Comparison of ENCODE assay signal across 10 cellular contexts in genomic region chr3:182212479-182213076, GRCh38.
DNase-seq lines count a peak whose midpoint lies in the region; ATAC-seq and TF ChIP-seq lines count a peak whose summit lies in the region.
"Had no signal": no experiment of that assay in that cellular context is flagged by ENCODE, and none has a peak within 500 bp of the region (broad histone marks: within the 10 kb centered on the region; RNA-seq: fewer than 3 reads in every experiment).

No MANE protein-coding gene starts in this region.

- H3K79me2 ChIP-seq in HCT116 (ENCODE audit: insufficient read depth, low read length): no peaks in the 10 kb centered on the region
- H3K79me2 ChIP-seq: parathyroid adenoma had no signal

- RAD21 ChIA-PET in HCT116 (lab: Charles Lee; ENCODE audit: low non-redundant PET in 1 of 2, low total read pairs in 2 of 2, uncharacterized antibody in 2 of 2, unreplicated experiment in 2 of 2): interaction anchor here in 1 of 2 experiments (1.0 kb wide), 1 partner anchor 264 kb away, joined by 3 read pairs; no protein-coding TSS in a partner anchor

- H3K4me1 Mint-ChIP-seq in naive thymus-derived CD8-positive, alpha-beta T cell: no peaks in the 10 kb centered on the region

- POLR2A ChIA-PET in HCT116 (lab: Charles Lee): interaction anchor here (1.1 kb wide), 1 partner anchor 18 kb away, joined by 3 read pairs; no protein-coding TSS in a partner anchor
- POLR2A ChIA-PET in naive thymus-derived CD8-positive, alpha-beta T cell (lab: Charles Lee): no interaction called here

- peaks cover 19 to 23% of the 10 kb centered on the region in 2 experiments for H3K4me1 ChIP-seq in HCT116 (ENCODE audit: control insufficient read depth in 1 of 2, insufficient read depth in 2 of 2, low read length in 2 of 2)
- H3K4me1 ChIP-seq: parathyroid adenoma had no signal

- H3K27me3 Mint-ChIP-seq in naive thymus-derived CD8-positive, alpha-beta T cell: peaks cover 0 to 9% (median 0%) of the 10 kb centered on the region in 5 donors

- H3K36me3 Mint-ChIP-seq in naive thymus-derived CD8-positive, alpha-beta T cell: no peaks in the 10 kb centered on the region

- no peaks in the 10 kb centered on the region for H3K27me3 ChIP-seq in HCT116 (ENCODE audit: insufficient read depth, low read length)

- H3K9me3 ChIP-seq in HCT116 (ENCODE audit: control insufficient read depth in 1 of 2, insufficient read depth in 1 of 2, low read depth in 1 of 2, low read length in 2 of 2): no peaks in the 10 kb centered on the region

- ATAC-seq in HCT116 (peak; percentile 94), omental fat pad (ENCODE audit: low FRiP score) (peak; percentile 66), HG03039 (IDR thresholded peaks at IDR 0.05; ENCODE audit: unreplicated experiment) (no peak)
- ATAC-seq in naive thymus-derived CD8-positive, alpha-beta T cell: no peak

- intact Hi-C loops in HCT116 (cut with micrococcal nuclease): no loop called here

- H3K4me2 ChIP-seq in HCT116 (ENCODE audit: low read length): peak overlapping the region; percentile 58

- no TSS peak for BruUV-seq in HCT116 (replicated peaks; lab: Mats Ljungman, UMichigan)

- H3K36me3 ChIP-seq in HCT116 (ENCODE audit: control insufficient read depth in 1 of 2, insufficient read depth in 2 of 2, low read length in 2 of 2): no peaks in the 10 kb centered on the region

- TF ChIP-seq CTCF in HCT116 (IDR thresholded peaks at IDR 0.05 in 2 of 3, conservative IDR thresholded peaks at IDR 0.05 in 1 of 3; ENCODE audit: borderline replicate concordance in 1 of 3, insufficient read depth in 1 of 3, low read depth in 2 of 3, low read length in 2 of 3) (no peak), omental fat pad (IDR thresholded peaks at IDR 0.05) (no peak)

- no peaks in the 10 kb centered on the region for H3K9me2 ChIP-seq in HCT116 (ENCODE audit: insufficient read depth)

- peaks cover 0 to 2% (median 0%) of the 10 kb centered on the region in 9 donors for H3K9me3 Mint-ChIP-seq in naive thymus-derived CD8-positive, alpha-beta T cell

- H4K20me1 ChIP-seq in HCT116 (ENCODE audit: insufficient read depth): no peaks in the 10 kb centered on the region

- H3K4me3 Mint-ChIP-seq in naive thymus-derived CD8-positive, alpha-beta T cell: no peak overlapping the region

- no peak overlapping the region for H3K9ac ChIP-seq in HCT116 (ENCODE audit: low read length)
- H3K9ac ChIP-seq: parathyroid adenoma had no signal

- peak overlapping the region in 1 of 10 donors; percentile 20 for H3K27ac Mint-ChIP-seq in naive thymus-derived CD8-positive, alpha-beta T cell

- TF ChIP-seq POLR2A in HCT116 (IDR thresholded peaks at IDR 0.05; ENCODE audit: borderline replicate concordance, extremely low read depth, insufficient read depth, insufficient read length): no peak

- CTCF ChIA-PET in HCT116 (lab: Charles Lee): interaction anchor here (1.0 kb wide), 1 partner anchor 511 kb away, joined by 5 read pairs; no protein-coding TSS in a partner anchor

- peak; percentile 98 for DNase-seq in HCT116 (ENCODE audit: low read depth, low spot score)
- DNase-seq in NCI-H446 treated with DMSO at 0.1 percent for 48 hours (lab: John Stamatoyannopoulos, UW): peak; percentile 97
- DNase-seq in dermis blood vessel endothelial cell: peak; percentile 4
- no peak for DNase-seq in omental fat pad (ENCODE audit: low spot score)
- DNase-seq in UCSD-AML1 (lab: John Stamatoyannopoulos, UW; ENCODE audit: unreplicated experiment): no peak
- DNase-seq in naive thymus-derived CD8-positive, alpha-beta T cell: no peak
- DNase-seq in NOMO-1 (lab: John Stamatoyannopoulos, UW; ENCODE audit: unreplicated experiment in 2 of 2): no peak
- DNase-seq: MV-4-11 had no signal

- H3K4me3 ChIP-seq in HCT116 (replicated peaks in 1 of 2; ENCODE audit: low read depth in 1 of 2, low read length in 2 of 2): no peak overlapping the region

- peak overlapping the region; percentile 9; the same call in 1 of the 2 replicates for H3K27ac ChIP-seq in HCT116 (ENCODE audit: low read depth, low read length)
- H3K27ac ChIP-seq: parathyroid adenoma had no signal

- TF ChIP-seq RAD21 in HCT116 (IDR thresholded peaks at IDR 0.05; ENCODE audit: low read depth): peak; percentile 40; the same call in 1 of the 2 replicates

- H2AFZ ChIP-seq in HCT116 (ENCODE audit: low read depth, low read length, poor library complexity, severe bottlenecking): peak overlapping the region; percentile 4
- H2AFZ ChIP-seq: parathyroid adenoma had no signal

TF ChIP-seq in HCT116, 20 proteins besides CTCF, POLR2A, EP300 and RAD21:
- TF ChIP-seq CBX3 (IDR thresholded peaks at IDR 0.05; ENCODE audit: low read depth) (peak; percentile 89), ELF1 (IDR thresholded peaks at IDR 0.05; ENCODE audit: borderline replicate concordance, low read depth) (no peak), ZNF274 (IDR thresholded peaks at IDR 0.05; ENCODE audit: low read depth, low read length) (no peak), EZH2phosphoT487 (IDR thresholded peaks at IDR 0.05; ENCODE audit: borderline replicate concordance) (no peak), EZH2 (IDR thresholded peaks at IDR 0.05) (no peak), EGR1 (IDR thresholded peaks at IDR 0.05; ENCODE audit: low read depth) (0 out of 2 replicates have a peak, but pooled peaks have one; percentile 37), JUND (IDR thresholded peaks at IDR 0.05) (peak; percentile 99), CEBPB (IDR thresholded peaks at IDR 0.05; ENCODE audit: low read depth) (peak; percentile 99), TCF7L2 (IDR thresholded peaks at IDR 0.05; ENCODE audit: borderline replicate concordance, extremely low read depth, insufficient read depth, insufficient read length) (peak; percentile 92), ZFX (IDR thresholded peaks at IDR 0.05) (no peak), REST (IDR thresholded peaks at IDR 0.05; ENCODE audit: low read depth) (no peak), YY1 (IDR thresholded peaks at IDR 0.05; ENCODE audit: extremely low read depth, insufficient replicate concordance, low read depth, low read length) (peak; percentile 63), ATF3 (IDR thresholded peaks at IDR 0.05) (peak; percentile 51; the same call in 1 of the 2 replicates), SIN3A (IDR thresholded peaks at IDR 0.05; ENCODE audit: low read depth) (peak; percentile 83), POLR2AphosphoS5 (IDR thresholded peaks at IDR 0.05; ENCODE audit: low read depth, low read length) (peak; percentile 74), SP1 (IDR thresholded peaks at IDR 0.05; ENCODE audit: low read depth) (peak; percentile 96), FOSL1 (IDR thresholded peaks at IDR 0.05; ENCODE audit: low read depth) (peak; percentile 100), SRF (IDR thresholded peaks at IDR 0.05; ENCODE audit: low read depth) (peak; percentile 91), ZBTB33 (IDR thresholded peaks at IDR 0.05; ENCODE audit: extremely low read depth, insufficient replicate concordance, low read length) (peak; percentile 41)
- TF ChIP-seq, protein P1, sequence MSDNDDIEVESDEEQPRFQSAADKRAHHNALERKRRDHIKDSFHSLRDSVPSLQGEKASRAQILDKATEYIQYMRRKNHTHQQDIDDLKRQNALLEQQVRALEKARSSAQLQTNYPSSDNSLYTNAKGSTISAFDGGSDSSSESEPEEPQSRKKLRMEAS (IDR thresholded peaks at IDR 0.05): peak; percentile 48; the same call in 1 of the 2 replicates

Comparison
In these comparisons a context has a peak if more than half of its experiments do, and no peak if none do; other contexts are left out.
1. ATAC-seq: peak in HCT116 (single experiment) and omental fat pad (single experiment); none in naive thymus-derived CD8-positive, alpha-beta T cell (0 of 2) and HG03039 (single experiment).
2. DNase-seq: peak in HCT116 (single experiment), NCI-H446 treated with DMSO at 0.1 percent for 48 hours (single experiment) and dermis blood vessel endothelial cell (single experiment); none in omental fat pad (single experiment), UCSD-AML1 (single experiment), naive thymus-derived CD8-positive, alpha-beta T cell (0 of 10) and NOMO-1 (0 of 2).